Comparison of ENCODE assay signal across 8 cellular contexts in the genomic region with DNA sequence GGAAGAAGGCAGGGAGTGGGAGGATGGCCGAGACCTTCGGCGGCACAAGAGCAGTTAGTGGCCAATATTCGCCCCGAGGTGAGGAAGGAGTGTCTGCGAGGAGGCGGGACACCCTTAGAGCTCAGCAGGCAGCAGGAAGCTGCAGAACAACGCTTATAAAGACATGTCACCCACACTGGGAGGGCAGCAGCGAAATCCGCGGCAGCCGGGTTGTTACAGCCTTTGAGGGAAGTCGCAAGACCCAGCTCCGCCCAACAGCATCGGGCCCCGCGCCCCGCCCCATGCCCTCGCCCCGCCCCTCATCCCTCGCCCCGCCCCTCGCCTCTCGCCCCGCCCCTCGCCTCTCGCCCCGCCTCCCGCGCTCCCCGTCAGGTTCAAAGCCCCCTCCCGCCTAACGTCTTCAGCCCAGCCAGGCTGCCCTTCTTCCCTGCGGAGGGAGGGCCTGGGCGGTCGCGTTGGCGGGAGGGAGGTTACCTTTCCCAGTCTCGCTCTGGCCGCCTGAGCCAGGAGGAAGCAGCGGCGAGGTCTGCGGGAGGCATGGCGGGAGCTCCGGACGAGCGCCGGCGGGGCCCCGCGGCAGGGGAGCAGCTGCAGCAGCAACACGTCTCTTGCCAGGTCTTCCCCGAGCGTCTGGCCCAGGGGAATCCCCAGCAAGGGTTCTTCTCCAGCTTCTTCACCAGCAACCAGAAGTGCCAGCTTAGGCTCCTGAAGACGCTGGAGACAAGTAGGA.
DNase-seq lines count a peak whose midpoint lies in the region; ATAC-seq and TF ChIP-seq lines count a peak whose summit lies in the region.

Gene ATP23 (plus strand): TSS at position 403 of the 730 bp plus-strand sequence. CDS start 135 bp downstream, at position 538.

- TF ChIP-seq CTCF in AG09319 (IDR thresholded peaks at IDR 0.05; ENCODE audit: low read depth, low read length), result no peak

- DNase-seq in AG09319 (ENCODE audit: extremely low read depth, low read depth), result peak; percentile 55
- DNase-seq in NCI-H345 treated with DMSO at 0.1 percent for 48 hours (lab: John Stamatoyannopoulos, UW; ENCODE audit: unreplicated experiment), result peak; percentile 88
- DNase-seq in activated CD4-positive, CD25-positive, alpha-beta regulatory T cell (lab: John Stamatoyannopoulos, UW), result peak; percentile 65 to 85 (median 76)
- DNase-seq in central memory CD4-positive, alpha-beta T cell, result peak; percentile 90
- peak; percentile 100 for DNase-seq in islet precursor cell
- peak; percentile 83 for DNase-seq in stimulated activated CD4-positive, alpha-beta T cell treated with anti-CD3 and anti-CD28 coated beads, Interleukin-12 subunit alpha, Interleukin-12 subunit beta, amount 100 ng/mL, for 4 hours

- ATAC-seq in GM19035 (IDR thresholded peaks at IDR 0.05; ENCODE audit: unreplicated experiment) (peak; percentile 85), HG03342 (IDR thresholded peaks at IDR 0.05; ENCODE audit: unreplicated experiment) (peak; percentile 83)

Comparison
In these comparisons a context has a peak if more than half of its experiments do, and no peak if none do; other contexts are left out.
1. Peak in every context shown above with its lines: DNase-seq and ATAC-seq.